ENCODE assay signal across 19 cellular contexts in genomic region chr14:97402279-97402678, GRCh38.
A peak's percentile ranks its signal among the peaks of the same experiment; 100 is the strongest.
DNase-seq lines count a peak whose midpoint lies in the region; ATAC-seq and TF ChIP-seq lines count a peak whose summit lies in the region.
"Had no signal": no experiment of that assay in that cellular context is flagged by ENCODE, and none has a peak within 500 bp of the region (broad histone marks: within the 10 kb centered on the region; RNA-seq: fewer than 3 reads in every experiment).

No MANE protein-coding gene starts in this region.

- H3K27me3 Mint-ChIP-seq in nephron progenitor cell (ENCODE audit: low read depth, poor library complexity): peaks cover 18% of the 10 kb centered on the region
- H3K27me3 Mint-ChIP-seq in type B pancreatic cell: peaks cover 8% of the 10 kb centered on the region

- TF ChIP-seq CTCF in Peyer's patch (IDR thresholded peaks at IDR 0.05) (no peak), hepatocyte (IDR thresholded peaks at IDR 0.05; ENCODE audit: poor library complexity) (no peak), nephron progenitor cell (IDR thresholded peaks at IDR 0.05) (no peak), type B pancreatic cell (conservative IDR thresholded peaks at IDR 0.05) (no peak)

- H3K27ac Mint-ChIP-seq in nephron progenitor cell (peak overlapping the region; percentile 50), type B pancreatic cell (peak overlapping the region; percentile 52)
- H3K27ac Mint-ChIP-seq: CD14-positive monocyte, H9 had no signal

- peaks cover 17% of the 10 kb centered on the region for H3K9me3 Mint-ChIP-seq in nephron progenitor cell
- peaks cover 8% of the 10 kb centered on the region for H3K9me3 Mint-ChIP-seq in type B pancreatic cell

- no peak overlapping the region for H2AFZ ChIP-seq in hepatocyte

- H3K4me1 Mint-ChIP-seq in nephron progenitor cell (peaks cover 24% of the 10 kb centered on the region), type B pancreatic cell (ENCODE audit: unreplicated experiment) (no peaks in the 10 kb centered on the region)
- H3K4me1 Mint-ChIP-seq: CD14-positive monocyte had no signal

- H4K20me1 ChIP-seq in hepatocyte (ENCODE audit: insufficient read depth, poor library complexity, severe bottlenecking): no peaks in the 10 kb centered on the region
- H4K20me1 ChIP-seq: BLaER1 had no signal

- H3K9me3 ChIP-seq in Peyer's patch: no peaks in the 10 kb centered on the region
- H3K9me3 ChIP-seq in hepatocyte (ENCODE audit: low read depth): no peaks in the 10 kb centered on the region

- 30% methylated on average over 2 of the region's 2 CpGs for WGBS in hepatocyte (ENCODE audit: low lambda C conversion rate, missing lambda C conversion rate)

- H3K79me2 ChIP-seq in hepatocyte: no peaks in the 10 kb centered on the region

- H3K4me1 ChIP-seq in Peyer's patch (peaks cover 0 to 5% (median 0%) of the 10 kb centered on the region in 4 donors), hepatocyte (ENCODE audit: insufficient read depth) (peaks cover 8% of the 10 kb centered on the region)
- H3K4me1 ChIP-seq: BLaER1 had no signal

- peak in 2 of 3 donors; percentile 59 to 76 for DNase-seq in Peyer's patch
- DNase-seq in hepatocyte (ENCODE audit: low spot score): peak; percentile 25
- no peak for DNase-seq in nephron progenitor cell
- no peak for DNase-seq in type B pancreatic cell (ENCODE audit: extremely low spot score, unreplicated experiment)
- DNase-seq in NCI-H1694 (lab: John Stamatoyannopoulos, UW): no peak
- DNase-seq: 8988T; Calu3; CD4-positive, alpha-beta memory T cell; DMS 273 treated with DMSO at 0.1 percent for 48 hours; DMS53; DND-41; EL; H9 had no signal

- H3K36me3 ChIP-seq in Peyer's patch (no peaks in the 10 kb centered on the region), hepatocyte (replicated peaks; ENCODE audit: insufficient read depth, low read depth) (no peaks in the 10 kb centered on the region)
- H3K36me3 ChIP-seq: BLaER1 had no signal

- H3K27me3 ChIP-seq in Peyer's patch (no peaks in the 10 kb centered on the region), hepatocyte (no peaks in the 10 kb centered on the region)
- H3K27me3 ChIP-seq: BLaER1 had no signal

- TF ChIP-seq POLR2A in Peyer's patch (IDR thresholded peaks at IDR 0.05): no peak

- no peaks in the 10 kb centered on the region for H3K9me2 ChIP-seq in hepatocyte (replicated peaks; ENCODE audit: insufficient read depth)

- no peak overlapping the region for H3K4me3 Mint-ChIP-seq in nephron progenitor cell
- no peak overlapping the region for H3K4me3 Mint-ChIP-seq in type B pancreatic cell
- H3K4me3 Mint-ChIP-seq: CD14-positive monocyte; CD4-positive, alpha-beta memory T cell; H9 had no signal

- ATAC-seq in HG02571 (IDR thresholded peaks at IDR 0.05; ENCODE audit: unreplicated experiment): no peak
- ATAC-seq in GM19324 (IDR thresholded peaks at IDR 0.05; ENCODE audit: low FRiP score, unreplicated experiment): no peak

- H3K4me3 ChIP-seq in Peyer's patch (no peak overlapping the region), hepatocyte (no peak overlapping the region)
- H3K4me3 ChIP-seq: BLaER1, GM12878 had no signal

- H3K4me2 ChIP-seq in hepatocyte: no peak overlapping the region
- H3K4me2 ChIP-seq: BLaER1 had no signal

- peak overlapping the region in 2 of 4 donors; percentile 6 to 35 for H3K27ac ChIP-seq in Peyer's patch
- H3K27ac ChIP-seq in hepatocyte: peak overlapping the region; percentile 53
- H3K27ac ChIP-seq: BLaER1, HL-60 had no signal

- H3K36me3 Mint-ChIP-seq in nephron progenitor cell (ENCODE audit: low read depth) (no peaks in the 10 kb centered on the region), type B pancreatic cell (no peaks in the 10 kb centered on the region)
- H3K36me3 Mint-ChIP-seq: CD14-positive monocyte; CD4-positive, alpha-beta memory T cell had no signal

Comparison
In these comparisons a context has a peak if more than half of its experiments do, and no peak if none do; other contexts are left out.
1. DNase-seq: peak in Peyer's patch (2 of 3) and hepatocyte (single experiment); none in nephron progenitor cell (single experiment), type B pancreatic cell (single experiment) and NCI-H1694 (single experiment).